20 cellular contexts compared by ENCODE assay signal in the genomic region with DNA sequence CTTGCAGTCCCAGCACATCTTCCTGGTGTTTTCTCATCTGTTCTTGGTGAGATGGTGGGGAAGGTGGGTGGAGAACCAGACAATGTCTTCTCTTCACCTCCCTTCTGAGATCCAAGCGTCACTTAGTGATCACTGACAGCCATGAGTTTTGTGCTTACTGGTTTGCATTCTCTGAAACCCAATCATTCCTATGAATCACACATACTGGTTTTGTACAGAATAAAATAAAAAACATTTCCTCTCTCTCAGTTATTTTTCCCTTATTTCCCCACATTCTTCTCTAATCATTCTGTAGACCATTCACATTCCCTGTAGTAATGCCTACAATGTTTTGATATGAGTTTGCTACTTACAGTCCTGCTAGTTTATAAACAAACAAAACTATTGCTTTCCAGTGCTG.
DNase-seq lines count a peak whose midpoint lies in the region; ATAC-seq and FAIRE-seq lines count a peak whose summit lies in the region.
"Had no signal": no experiment of that assay in that cellular context is flagged by ENCODE, and none has a peak within 500 bp of the region (broad histone marks: within the 10 kb centered on the region; RNA-seq: fewer than 3 reads in every experiment).

No MANE protein-coding gene starts in this region.

- ATAC-seq in HG02678 (IDR thresholded peaks at IDR 0.05; ENCODE audit: unreplicated experiment), result no peak
- ATAC-seq: GM12878 had no signal

- DNase-seq in LHCN-M2 (ENCODE audit: low read depth) (peak; percentile 64), astrocyte of the hippocampus (ENCODE audit: low read depth, low spot score) (peak; percentile 21), kidney tubule cell (ENCODE audit: low spot score) (peak; percentile 40), renal cortical epithelial cell (ENCODE audit: low read depth) (peak; percentile 52), T-helper 2 cell (no peak), urothelium cell line (ENCODE audit: low spot score) (no peak), NCI-H2029 treated with DMSO at 0.1 percent for 48 hours (lab: John Stamatoyannopoulos, UW) (no peak)
- DNase-seq: ACHN; BE2C; C1 segment of cervical spinal cord; CD4-positive, CD25-positive, alpha-beta regulatory T cell; CD8-positive, alpha-beta memory T cell; COR-L47; DMS 273 treated with DMSO at 0.1 percent for 48 hours; DMS53; DND-41; EL; IMR-90 had no signal

- no peak for FAIRE-seq in urothelium cell line (lab: Jason Lieb, UNC)
- FAIRE-seq: GM12878 had no signal

Comparison
In these comparisons a context has a peak if more than half of its experiments do, and no peak if none do; other contexts are left out.
1. DNase-seq: peak in LHCN-M2 (single experiment), astrocyte of the hippocampus (single experiment), kidney tubule cell (single experiment) and renal cortical epithelial cell (single experiment); none in T-helper 2 cell (0 of 5), urothelium cell line (single experiment) and NCI-H2029 treated with DMSO at 0.1 percent for 48 hours (single experiment).